Comparison of ENCODE assay signal across 9 cellular contexts in genomic region chr6:111844921-111845320, GRCh38. TPM values are rescaled to one million over a fixed set of nuclear protein-coding genes. Genes with fewer than 3 reads are reported as not detected.
DNase-seq lines count a peak whose midpoint lies in the region; ATAC-seq, FAIRE-seq and TF ChIP-seq lines count a peak whose summit lies in the region.
"Had no signal": no experiment of that assay in that cellular context is flagged by ENCODE, and none has a peak within 500 bp of the region (broad histone marks: within the 10 kb centered on the region; RNA-seq: fewer than 3 reads in every experiment).

No MANE protein-coding gene starts in this region.

- no peak for FAIRE-seq in small intestine (lab: Jason Lieb, UNC)

- H3K9me3 ChIP-seq in Peyer's patch, result no peaks in the 10 kb centered on the region
- H3K9me3 ChIP-seq in right cardiac atrium (ENCODE audit: control insufficient read depth, low read length), result no peaks in the 10 kb centered on the region
- H3K9me3 ChIP-seq in small intestine (ENCODE audit: control insufficient read depth, low read depth), result no peaks in the 10 kb centered on the region

- no peak for TF ChIP-seq POLR2A in Peyer's patch (IDR thresholded peaks at IDR 0.05)

- H3K4me3 Mint-ChIP-seq in stimulated activated naive CD8-positive, alpha-beta T cell treated with anti-CD3 and anti-CD28 coated beads, Interleukin-15, amount 100 ng/mL, for 72 hours, result peak overlapping the region; percentile 74 to 75

- H3K36me3 ChIP-seq in Peyer's patch, result no peaks in the 10 kb centered on the region
- no peaks in the 10 kb centered on the region for H3K36me3 ChIP-seq in small intestine (ENCODE audit: control insufficient read depth in 2 of 2, insufficient read depth in 2 of 2, low read length in 2 of 2)

- no peaks in the 10 kb centered on the region for H3K27me3 ChIP-seq in Peyer's patch
- H3K27me3 ChIP-seq in right cardiac atrium (ENCODE audit: control insufficient read depth, insufficient read depth), result no peaks in the 10 kb centered on the region
- H3K27me3 ChIP-seq in small intestine (ENCODE audit: control insufficient read depth in 2 of 2, insufficient read depth in 2 of 2, low read length in 2 of 2), result no peaks in the 10 kb centered on the region

- intact Hi-C loops in right cardiac atrium (cut with DNase I), result no loop called here

- no peak for DNase-seq in stimulated activated naive CD8-positive, alpha-beta T cell treated with anti-CD3 and anti-CD28 coated beads, Interleukin-15, amount 100 ng/mL, for 72 hours
- DNase-seq in stimulated activated naive CD8-positive, alpha-beta T cell treated with anti-CD3 and anti-CD28 coated beads, Interleukin-15, Interleukin-2, amounts not matched to agents 100 U/mL and 50 U/mL, for 24 hours, result no peak
- DNase-seq in Peyer's patch (peak in 1 of 3 donors; percentile 40), right cardiac atrium (peak; percentile 20 to 63 (median 57)), small intestine (no peak), DMS79 treated with DMSO at 0.1 percent for 48 hours (lab: John Stamatoyannopoulos, UW) (no peak)
- no peak for DNase-seq in stimulated activated CD4-positive, alpha-beta T cell treated with anti-CD3 and anti-CD28 coated beads, Interleukin-15, amount 100 ng/mL, for 24 hours
- DNase-seq: DMS79 had no signal

- H3K27ac Mint-ChIP-seq in stimulated activated naive CD8-positive, alpha-beta T cell treated with anti-CD3 and anti-CD28 coated beads, Interleukin-15, amount 100 ng/mL, for 72 hours, result peak overlapping the region; percentile 23 to 84

- H3K27me3 Mint-ChIP-seq in stimulated activated naive CD8-positive, alpha-beta T cell treated with anti-CD3 and anti-CD28 coated beads, Interleukin-15, amount 100 ng/mL, for 72 hours, result no peaks in the 10 kb centered on the region

- peaks cover 11% of the 10 kb centered on the region for H3K4me1 Mint-ChIP-seq in stimulated activated naive CD8-positive, alpha-beta T cell treated with anti-CD3 and anti-CD28 coated beads, Interleukin-15, amount 100 ng/mL, for 72 hours

- H3K27ac ChIP-seq in Peyer's patch, result peak overlapping the region; percentile 6 to 62 (median 40)
- no peak overlapping the region for H3K27ac ChIP-seq in right cardiac atrium (ENCODE audit: low read length)
- H3K27ac ChIP-seq in small intestine (ENCODE audit: low read depth in 1 of 2, low read length in 1 of 2), result peak overlapping the region in 1 of 2 donors; percentile 32

- TF ChIP-seq CTCF in Peyer's patch (IDR thresholded peaks at IDR 0.05), result no peak

- no peak overlapping the region for H3K4me3 ChIP-seq in Peyer's patch
- no peak overlapping the region for H3K4me3 ChIP-seq in right cardiac atrium (ENCODE audit: low read length)
- H3K4me3 ChIP-seq in small intestine (ENCODE audit: low read depth in 1 of 2, low read length in 2 of 2), result no peak overlapping the region

- H3K9me3 Mint-ChIP-seq in stimulated activated naive CD8-positive, alpha-beta T cell treated with anti-CD3 and anti-CD28 coated beads, Interleukin-15, amount 100 ng/mL, for 72 hours, result no peaks in the 10 kb centered on the region

- H3K4me1 ChIP-seq in Peyer's patch (peaks cover 0 to 34% (median 6%) of the 10 kb centered on the region in 4 donors), right cardiac atrium (ENCODE audit: control insufficient read depth, insufficient read depth, low read length) (peaks cover 34% of the 10 kb centered on the region), small intestine (ENCODE audit: control insufficient read depth in 2 of 2, insufficient read depth in 1 of 2, low read depth in 1 of 2, low read length in 1 of 2) (peaks cover 2 to 8% of the 10 kb centered on the region in 2 donors)

- ATAC-seq in stimulated activated naive CD8-positive, alpha-beta T cell treated with anti-CD3 and anti-CD28 coated beads, Interleukin-15, amount 100 ng/mL, for 72 hours, result no peak
- no peak for ATAC-seq in stimulated activated naive CD8-positive, alpha-beta T cell treated with anti-CD3 and anti-CD28 coated beads, Interleukin-15, Interleukin-2, amounts not matched to agents 100 U/mL and 50 U/mL, for 24 hours
- ATAC-seq in right cardiac atrium, result peak in 1 of 2 donors; percentile 7
- no peak for ATAC-seq in GM19452 (IDR thresholded peaks at IDR 0.05; ENCODE audit: unreplicated experiment)

- 48% methylated on average over 2 of the region's 2 CpGs for WGBS in right cardiac atrium
- 60 to 78% (median 69%) methylated on average over 2 of the region's 2 CpGs for WGBS in small intestine, 3 donors

RNA-seq across cellular contexts. Expression of gene FYN, which starts 28.3 kb away (rescaled TPM):
- 100 to 1,000 TPM in 1 of 4 donors, 10 to 100 TPM in 3; 55.3 to 249 (median 74.3) TPM for total RNA-seq in Peyer's patch
- total RNA-seq in right cardiac atrium, result 10 to 100 TPM; 56.5 to 76.6 (median 73.5) TPM
- 29.8 TPM for polyA plus RNA-seq in right cardiac atrium
- 10 to 100 TPM; 17.9 to 33.8 (median 27.1) TPM for polyA plus RNA-seq in small intestine

Comparison
In these comparisons a context has a peak if more than half of its experiments do, and no peak if none do; other contexts are left out.
1. DNase-seq: peak in right cardiac atrium (3 of 3); none in stimulated activated naive CD8-positive, alpha-beta T cell treated with anti-CD3 and anti-CD28 coated beads, Interleukin-15, amount 100 ng/mL, for 72 hours (0 of 2), stimulated activated naive CD8-positive, alpha-beta T cell treated with anti-CD3 and anti-CD28 coated beads, Interleukin-15, Interleukin-2, amounts not matched to agents 100 U/mL and 50 U/mL, for 24 hours (single experiment), stimulated activated CD4-positive, alpha-beta T cell treated with anti-CD3 and anti-CD28 coated beads, Interleukin-15, amount 100 ng/mL, for 24 hours (single experiment), small intestine (single experiment) and DMS79 treated with DMSO at 0.1 percent for 48 hours (single experiment).